17 cellular contexts compared by ENCODE assay signal in genomic region chr1:88726697-88727096, GRCh38.
"Had no signal": no experiment of that assay in that cellular context is flagged by ENCODE, and none has a peak within 500 bp of the region (broad histone marks: within the 10 kb centered on the region; RNA-seq: fewer than 3 reads in every experiment).

No MANE protein-coding gene starts in this region.

- DNase-seq: activated CD4-positive, alpha-beta T cell treated with anti-CD3 and anti-CD28 coated beads for 1 hour; activated CD4-positive, alpha-beta T cell treated with anti-CD3 and anti-CD28 coated beads, Interleukin-2, amount 50 U/mL, for 48 hours; activated naive CD4-positive, alpha-beta T cell treated with Interleukin-2 at 50 U/mL for 16 hours; caudate nucleus; effector CD4-positive, alpha-beta T cell; heart left ventricle; mammary epithelial cell; mucosa of descending colon; naive thymus-derived CD8-positive, alpha-beta T cell; psoas muscle; spleen; stimulated activated CD4-positive, alpha-beta T cell treated with anti-CD3 and anti-CD28 coated beads, Interleukin-2, amount 100 ng/mL, for 24 hours; stimulated activated naive CD4-positive, alpha-beta T cell; T-helper 2 cell; upper lobe of right lung had no signal

- H3K27ac ChIP-seq: coronary artery, heart left ventricle, psoas muscle, upper lobe of right lung had no signal

- H3K27me3 ChIP-seq: heart left ventricle, spleen, upper lobe of right lung had no signal

- H3K9me3 ChIP-seq: heart left ventricle, mucosa of descending colon, psoas muscle, spleen, upper lobe of right lung had no signal

- ATAC-seq: heart left ventricle; mucosa of descending colon; naive thymus-derived CD8-positive, alpha-beta T cell; psoas muscle; sciatic nerve; upper lobe of right lung had no signal

- H3K4me3 ChIP-seq: coronary artery, heart left ventricle, mucosa of descending colon, psoas muscle, spleen, upper lobe of right lung had no signal

- H3K27me3 Mint-ChIP-seq: naive thymus-derived CD8-positive, alpha-beta T cell had no signal
